8 cellular contexts compared by ENCODE assay signal in the genomic region with DNA sequence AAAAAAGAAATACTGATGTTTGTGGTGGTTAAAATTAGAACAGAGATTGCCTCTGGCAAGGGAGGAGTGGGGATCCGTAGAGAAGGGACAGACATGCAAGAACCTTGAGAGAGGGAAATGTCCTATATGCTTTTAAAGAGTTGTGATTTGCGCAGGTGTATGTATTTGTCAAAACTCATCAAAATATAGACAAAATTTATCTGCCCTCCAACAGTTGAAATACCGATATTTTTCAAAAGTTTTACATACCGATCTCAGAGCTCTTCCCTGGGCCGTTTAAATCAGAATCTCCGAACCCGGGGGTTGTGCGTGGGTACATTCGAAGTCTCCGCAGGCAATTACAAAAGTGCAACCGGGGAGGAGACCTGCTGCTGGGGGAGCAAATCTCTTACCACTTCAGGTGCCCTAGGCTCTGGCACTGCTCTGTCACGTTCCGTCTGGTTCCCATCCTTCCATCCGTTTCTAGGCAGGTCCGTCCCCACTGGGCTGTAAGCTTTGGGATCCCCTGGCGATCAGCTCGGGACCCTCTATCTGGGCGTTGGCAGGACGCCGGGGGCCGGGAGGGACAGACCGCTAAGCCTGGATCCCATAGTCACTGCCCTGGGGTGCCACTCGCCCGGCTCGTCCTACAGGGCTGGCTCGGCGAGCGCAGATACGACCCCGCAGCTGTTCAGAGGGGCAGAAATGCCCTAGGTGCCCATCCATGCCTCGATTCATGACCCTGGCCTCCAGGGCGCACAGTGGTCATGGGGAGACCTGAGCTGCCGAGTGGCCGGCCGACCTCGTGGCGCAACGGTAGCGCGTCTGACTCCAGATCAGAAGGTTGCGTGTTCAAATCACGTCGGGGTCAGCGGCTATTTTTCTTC. TPM values are rescaled to one million over a fixed set of nuclear protein-coding genes. Genes with fewer than 3 reads are reported as not detected.
A peak's percentile ranks its signal among the peaks of the same experiment; 100 is the strongest.
DNase-seq lines count a peak whose midpoint lies in the region; ATAC-seq and TF ChIP-seq lines count a peak whose summit lies in the region.

No MANE protein-coding gene starts in this region.

- POLR2A ChIA-PET in BJ (lab: Charles Lee), result no interaction called here

- H3K27me3 ChIP-seq in BJ (ENCODE audit: control insufficient read depth, insufficient read depth, low read length), result no peaks in the 10 kb centered on the region
- peaks cover 19% of the 10 kb centered on the region for H3K27me3 ChIP-seq in H7 (ENCODE audit: control insufficient read depth, insufficient read depth, low read length)
- H3K27me3 ChIP-seq in ectodermal cell (ENCODE audit: control insufficient read depth, insufficient read depth, low read length, poor library complexity, severe bottlenecking), result peaks cover 21% of the 10 kb centered on the region
- H3K27me3 ChIP-seq in lower lobe of right lung (ENCODE audit: low read depth), result no peaks in the 10 kb centered on the region

- WGBS in ectodermal cell, 2 experiments, result 2 to 3% methylated on average over 44 of the region's 44 CpGs

- H3K4me3 ChIP-seq in BJ (ENCODE audit: low read depth, low read length) (peak overlapping the region; percentile 72), H7 (ENCODE audit: insufficient read depth, low read depth, low read length) (peak overlapping the region; percentile 94), ectodermal cell (ENCODE audit: insufficient read depth, low read depth, low read length) (peak overlapping the region; percentile 67), lower lobe of right lung (peak overlapping the region; percentile 97)

- no peaks in the 10 kb centered on the region for H3K9me3 ChIP-seq in ectodermal cell (ENCODE audit: control insufficient read depth, low read length)
- H3K9me3 ChIP-seq in lower lobe of right lung, result no peaks in the 10 kb centered on the region

- H3K27ac ChIP-seq in ectodermal cell (ENCODE audit: insufficient read depth, low read depth, low read length, poor library complexity, severe bottlenecking), result no peak overlapping the region
- peak overlapping the region; percentile 98 for H3K27ac ChIP-seq in lower lobe of right lung

- H3K4me1 ChIP-seq in ectodermal cell (ENCODE audit: control insufficient read depth, insufficient read depth, low read length) (peaks cover 14% of the 10 kb centered on the region), lower lobe of right lung (peaks cover 33% of the 10 kb centered on the region)

- peak; percentile 51 to 66 for ATAC-seq in lower lobe of right lung

- DNase-seq in BJ (ENCODE audit: low read depth), result no peak
- DNase-seq in H7, result peak; percentile 89
- peak; percentile 77 for DNase-seq in NCI-H460 (ENCODE audit: extremely low read depth, low read depth)
- peak; percentile 89 to 94 for DNase-seq in activated CD4-positive, alpha-beta T cell treated with anti-CD3 and anti-CD28 coated beads, Interleukin-2, amount 50 U/mL, for 4 hours
- peak; percentile 88 for DNase-seq in lower lobe of right lung
- DNase-seq in stimulated activated CD4-positive, alpha-beta T cell treated with anti-CD3 and anti-CD28 coated beads, Interleukin-4, amount 100 ng/mL, for 48 hours (ENCODE audit: low read depth in 2 of 2), result peak; percentile 83 to 98
- DNase-seq in HuH-7.5 (ENCODE audit: low spot score), result no peak

- H3K36me3 ChIP-seq in BJ (ENCODE audit: control insufficient read depth, insufficient read depth, low read length), result no peaks in the 10 kb centered on the region
- H3K36me3 ChIP-seq in H7 (replicated peaks; ENCODE audit: control insufficient read depth, insufficient read depth, low read length), result no peaks in the 10 kb centered on the region
- no peaks in the 10 kb centered on the region for H3K36me3 ChIP-seq in ectodermal cell (ENCODE audit: control insufficient read depth, insufficient read depth, low read length)
- no peaks in the 10 kb centered on the region for H3K36me3 ChIP-seq in lower lobe of right lung

- CTCF ChIA-PET in BJ (lab: Yijun Ruan, JAX), result interaction anchor here (0.6 to 2.1 kb wide), 8 partner anchors 9 to 345 kb away, joined by 3 to 10 read pairs (median 4); a partner anchor contains a TSS

- intact Hi-C loops in lower lobe of right lung (cut with DNase I), result no loop called here

- TF ChIP-seq CTCF in BJ (IDR thresholded peaks at IDR 0.05; ENCODE audit: insufficient read depth, low read depth, low read length) (no peak), lower lobe of right lung (IDR thresholded peaks at IDR 0.05) (no peak)

RNA-seq across cellular contexts. Expression of a gene that starts 4.2 kb away (rescaled TPM):
- 3.0 and 4.5 TPM in 2 replicates for polyA plus RNA-seq in BJ (2011; rRNA removed)
- polyA minus RNA-seq in BJ (2011; rRNA and poly(A)+ RNA removed), result 2.8 and 3.4 TPM in 2 replicates
- total RNA-seq in H7 (2014; rRNA removed; shearing (Covaris generic)), result 9.9 and 10.7 TPM in 2 replicates
- 4.0 and 5.5 TPM in 2 replicates for total RNA-seq in NCI-H460 (2014; rRNA removed; shearing (Covaris generic))
- polyA plus RNA-seq in NCI-H460 (2014; cell fraction: nucleus; rRNA removed), result 5.7 and 9.9 TPM in 2 replicates
- 3.2 TPM for polyA plus RNA-seq in ectodermal cell (2013, experiment 1 of 4)
- 3.4 TPM for polyA plus RNA-seq in ectodermal cell (2013, experiment 2 of 4)
- polyA plus RNA-seq in ectodermal cell (2013, experiment 3 of 4), result 2.9 TPM
- 3.1 TPM for polyA plus RNA-seq in ectodermal cell (2013, experiment 4 of 4)
- total RNA-seq in lower lobe of right lung, result 7.7 TPM

RNA-seq across cellular contexts. Expression of a gene that starts 9.6 kb away (rescaled TPM):
- 13.6 and 14.5 TPM in 2 replicates for polyA plus RNA-seq in BJ (2011; rRNA removed)
- polyA minus RNA-seq in BJ (2011; rRNA and poly(A)+ RNA removed), result 52.2 and 57.1 TPM in 2 replicates
- total RNA-seq in H7 (2014; rRNA removed; shearing (Covaris generic)), result 27.7 and 40.7 TPM in 2 replicates
- total RNA-seq in NCI-H460 (2014; rRNA removed; shearing (Covaris generic)), result 26.6 and 27.9 TPM in 2 replicates
- polyA plus RNA-seq in NCI-H460 (2014; cell fraction: nucleus; rRNA removed), result 40.3 and 47.0 TPM in 2 replicates
- polyA plus RNA-seq in ectodermal cell (2013, experiment 1 of 4), result 18.8 TPM
- polyA plus RNA-seq in ectodermal cell (2013, experiment 2 of 4), result 18.2 TPM
- polyA plus RNA-seq in ectodermal cell (2013, experiment 3 of 4), result 31.3 TPM
- 28.9 TPM for polyA plus RNA-seq in ectodermal cell (2013, experiment 4 of 4)
- 12.9 TPM for total RNA-seq in lower lobe of right lung

RNA-seq across cellular contexts. Expression of a gene that starts 23.1 kb away (rescaled TPM):
- 20.1 and 22.8 TPM in 2 replicates for polyA plus RNA-seq in BJ (2011; rRNA removed)
- 7.4 and 9.6 TPM in 2 replicates for polyA minus RNA-seq in BJ (2011; rRNA and poly(A)+ RNA removed)
- total RNA-seq in H7 (2014; rRNA removed; shearing (Covaris generic)), result 7.3 and 10.5 TPM in 2 replicates
- 6.0 and 8.0 TPM in 2 replicates for total RNA-seq in NCI-H460 (2014; rRNA removed; shearing (Covaris generic))
- polyA plus RNA-seq in NCI-H460 (2014; cell fraction: nucleus; rRNA removed), result 22.7 and 31.1 TPM in 2 replicates
- polyA plus RNA-seq in ectodermal cell (2013, experiment 1 of 4), result 50.3 TPM
- 44.8 TPM for polyA plus RNA-seq in ectodermal cell (2013, experiment 2 of 4)
- polyA plus RNA-seq in ectodermal cell (2013, experiment 3 of 4), result 38.2 TPM
- polyA plus RNA-seq in ectodermal cell (2013, experiment 4 of 4), result 47.1 TPM
- total RNA-seq in lower lobe of right lung, result 77.0 TPM

RNA-seq across cellular contexts. Expression of a gene that starts 24.6 kb away (rescaled TPM):
- 13.4 and 26.1 TPM in 2 replicates for polyA plus RNA-seq in BJ (2011; rRNA removed)
- 16.9 and 28.3 TPM in 2 replicates for polyA minus RNA-seq in BJ (2011; rRNA and poly(A)+ RNA removed)
- 209 and 254 TPM in 2 replicates for total RNA-seq in H7 (2014; rRNA removed; shearing (Covaris generic))
- 64.1 and 69.2 TPM in 2 replicates for total RNA-seq in NCI-H460 (2014; rRNA removed; shearing (Covaris generic))
- polyA plus RNA-seq in NCI-H460 (2014; cell fraction: nucleus; rRNA removed), result 173 and 244 TPM in 2 replicates
- 130 TPM for polyA plus RNA-seq in ectodermal cell (2013, experiment 1 of 4)
- 101 TPM for polyA plus RNA-seq in ectodermal cell (2013, experiment 2 of 4)
- 122 TPM for polyA plus RNA-seq in ectodermal cell (2013, experiment 3 of 4)
- 129 TPM for polyA plus RNA-seq in ectodermal cell (2013, experiment 4 of 4)
- 2.2 TPM for total RNA-seq in lower lobe of right lung

RNA-seq across cellular contexts. Expression of a gene that starts 33.6 kb away (rescaled TPM):
- 5.1 and 7.7 TPM in 2 replicates for polyA plus RNA-seq in BJ (2011; rRNA removed)
- polyA minus RNA-seq in BJ (2011; rRNA and poly(A)+ RNA removed), result 11.4 and 32.7 TPM in 2 replicates
- 19.2 and 32.4 TPM in 2 replicates for total RNA-seq in H7 (2014; rRNA removed; shearing (Covaris generic))
- 4.6 and 6.5 TPM in 2 replicates for total RNA-seq in NCI-H460 (2014; rRNA removed; shearing (Covaris generic))
- polyA plus RNA-seq in NCI-H460 (2014; cell fraction: nucleus; rRNA removed), result 5.3 and 12.2 TPM in 2 replicates
- 20.6 TPM for polyA plus RNA-seq in ectodermal cell (2013, experiment 1 of 4)
- 22.6 TPM for polyA plus RNA-seq in ectodermal cell (2013, experiment 2 of 4)
- polyA plus RNA-seq in ectodermal cell (2013, experiment 3 of 4), result 20.0 TPM
- polyA plus RNA-seq in ectodermal cell (2013, experiment 4 of 4), result 21.2 TPM
- total RNA-seq in lower lobe of right lung, result 252 TPM

Comparison
In these comparisons a context has a peak if more than half of its experiments do, and no peak if none do; other contexts are left out.
1. DNase-seq: peak in H7 (single experiment), NCI-H460 (single experiment), activated CD4-positive, alpha-beta T cell treated with anti-CD3 and anti-CD28 coated beads, Interleukin-2, amount 50 U/mL, for 4 hours (2 of 2), lower lobe of right lung (single experiment) and stimulated activated CD4-positive, alpha-beta T cell treated with anti-CD3 and anti-CD28 coated beads, Interleukin-4, amount 100 ng/mL, for 48 hours (2 of 2); none in BJ (single experiment) and HuH-7.5 (single experiment).
2. Peak in every context shown above with its lines, with median percentiles within 50 percentile points of each other: H3K4me3 ChIP-seq.